ENCODE assay signal across 20 cellular contexts in genomic region chr16:74713876-74714275, GRCh38. TPM values are rescaled to one million over a fixed set of nuclear protein-coding genes. Genes with fewer than 3 reads are reported as not detected.
DNase-seq lines count a peak whose midpoint lies in the region; ATAC-seq and TF ChIP-seq lines count a peak whose summit lies in the region.
"Had no signal": no experiment of that assay in that cellular context is flagged by ENCODE, and none has a peak within 500 bp of the region (broad histone marks: within the 10 kb centered on the region; RNA-seq: fewer than 3 reads in every experiment).

No MANE protein-coding gene starts in this region.

- H2BK15ac ChIP-seq in neuronal stem cell (ENCODE audit: low read length): peak overlapping the region; percentile 94

- H2AK5ac ChIP-seq in neuronal stem cell (ENCODE audit: low read depth, low read length): peak overlapping the region; percentile 15

- no peaks in the 10 kb centered on the region for H3K36me3 ChIP-seq in neuronal stem cell (replicated peaks in 1 of 2; ENCODE audit: control insufficient read depth in 2 of 2, insufficient read depth in 2 of 2, low read length in 2 of 2)

- no peak overlapping the region for H4K91ac ChIP-seq in neuronal stem cell (ENCODE audit: low read depth, low read length, poor library complexity)

- peak overlapping the region; percentile 28 for H2BK120ac ChIP-seq in neuronal stem cell (ENCODE audit: low read depth, low read length)

- no CpG with 5 or more reads among the region's 10 CpGs for WGBS in neuronal stem cell (ENCODE audit: extremely low coverage in 2 of 2, insufficient read length in 2 of 2, insufficient replicate concordance in 1 of 2), 2 donors

- H3K23ac ChIP-seq in neuronal stem cell (ENCODE audit: low read depth, low read length, poor library complexity): no peak overlapping the region

- H3K27ac ChIP-seq in angular gyrus (ENCODE audit: low read depth, low read length) (peak overlapping the region; percentile 24), coronary artery (no peak overlapping the region), neuronal stem cell (replicated peaks; ENCODE audit: low read length) (no peak overlapping the region), temporal lobe (ENCODE audit: low read depth, low read length) (peak overlapping the region; percentile 58)
- H3K27ac ChIP-seq: C4-2B had no signal

- peak; percentile 66 for DNase-seq in coronary artery (ENCODE audit: low spot score)
- DNase-seq in neuronal stem cell (ENCODE audit: low spot score): no peak
- DNase-seq in NK-92 (lab: John Stamatoyannopoulos, UW; ENCODE audit: unreplicated experiment): no peak
- DNase-seq in T-helper 1 cell: no peak
- DNase-seq in NCI-H510A treated with DMSO at 0.1 percent for 48 hours (lab: John Stamatoyannopoulos, UW): no peak
- DNase-seq: ACHN; AML-193; Calu3; CD8-positive, alpha-beta T cell; DMS79 treated with DMSO at 0.1 percent for 48 hours; GF-D8; HFFc6; IMR-90 had no signal

- H3K14ac ChIP-seq in neuronal stem cell (ENCODE audit: low read length): peak overlapping the region; percentile 17

- H3K9ac ChIP-seq in neuronal stem cell (ENCODE audit: low read depth, low read length, poor library complexity): peak overlapping the region; percentile 12

- H3K4me2 ChIP-seq in neuronal stem cell (ENCODE audit: insufficient read depth, low read length, poor library complexity, severe bottlenecking): no peak overlapping the region
- H3K4me2 ChIP-seq: GM23338 had no signal

- peak overlapping the region; percentile 17 for H3K4ac ChIP-seq in neuronal stem cell (ENCODE audit: low read length)

- no peak overlapping the region for H2AFZ ChIP-seq in neuronal stem cell (ENCODE audit: low read length)
- H2AFZ ChIP-seq: GM23338 had no signal

- H2BK12ac ChIP-seq in neuronal stem cell (ENCODE audit: low read length): no peak overlapping the region

- peaks cover 0 to 17% (median 0%) of the 10 kb centered on the region in 3 experiments for H3K27me3 ChIP-seq in neuronal stem cell (ENCODE audit: control insufficient read depth in 3 of 3, insufficient read depth in 3 of 3, low read depth in 1 of 3, low read length in 3 of 3)

- no peaks in the 10 kb centered on the region for H3K9me3 ChIP-seq in neuronal stem cell (replicated peaks in 1 of 2; ENCODE audit: control insufficient read depth in 2 of 2, insufficient read depth in 1 of 2, low read depth in 1 of 2, low read length in 2 of 2)

- no peak overlapping the region for H2BK5ac ChIP-seq in neuronal stem cell (ENCODE audit: low read length)

- no peaks in the 10 kb centered on the region for H3K79me1 ChIP-seq in neuronal stem cell (ENCODE audit: low read depth, low read length)

- H3K4me3 ChIP-seq in coronary artery: no peak overlapping the region
- H3K4me3 ChIP-seq in neuronal stem cell (ENCODE audit: low read length in 2 of 2): no peak overlapping the region
- H3K4me3 ChIP-seq: GM23338, K562 had no signal

- H4K8ac ChIP-seq in neuronal stem cell (ENCODE audit: low read depth, low read length): no peak overlapping the region

- TF ChIP-seq CTCF in coronary artery (IDR thresholded peaks at IDR 0.05): no peak

- peak overlapping the region; percentile 19 for H3K18ac ChIP-seq in neuronal stem cell (ENCODE audit: low read length)

- H3K4me1 ChIP-seq in neuronal stem cell (ENCODE audit: control insufficient read depth in 2 of 2, insufficient read depth in 1 of 2, low read depth in 1 of 2, low read length in 2 of 2): no peaks in the 10 kb centered on the region

- no peak for ATAC-seq in GM21737 (IDR thresholded peaks at IDR 0.05; ENCODE audit: unreplicated experiment)
- ATAC-seq: CD8-positive, alpha-beta T cell; GM23338; HCT116; K562 had no signal

RNA-seq across cellular contexts. Expression of gene MLKL, which starts 13.2 kb away (rescaled TPM):
- polyA plus RNA-seq in neuronal stem cell (2013, experiment 1 of 2): 0.10 TPM
- 0.01 TPM for polyA plus RNA-seq in neuronal stem cell (2013, experiment 2 of 2)
- 0.74 TPM for total RNA-seq in temporal lobe

RNA-seq across cellular contexts. Expression of gene RFWD3, which starts 47.2 kb away (rescaled TPM):
- polyA plus RNA-seq in neuronal stem cell (2013, experiment 1 of 2): 24.6 TPM
- 25.1 TPM for polyA plus RNA-seq in neuronal stem cell (2013, experiment 2 of 2)
- 8.6 TPM for total RNA-seq in temporal lobe

Comparison
In these comparisons a context has a peak if more than half of its experiments do, and no peak if none do; other contexts are left out.
1. H3K27ac ChIP-seq: peak in angular gyrus (single experiment) and temporal lobe (single experiment); none in coronary artery (0 of 2) and neuronal stem cell (single experiment).